ENCODE assay signal across 29 cellular contexts in the genomic region with DNA sequence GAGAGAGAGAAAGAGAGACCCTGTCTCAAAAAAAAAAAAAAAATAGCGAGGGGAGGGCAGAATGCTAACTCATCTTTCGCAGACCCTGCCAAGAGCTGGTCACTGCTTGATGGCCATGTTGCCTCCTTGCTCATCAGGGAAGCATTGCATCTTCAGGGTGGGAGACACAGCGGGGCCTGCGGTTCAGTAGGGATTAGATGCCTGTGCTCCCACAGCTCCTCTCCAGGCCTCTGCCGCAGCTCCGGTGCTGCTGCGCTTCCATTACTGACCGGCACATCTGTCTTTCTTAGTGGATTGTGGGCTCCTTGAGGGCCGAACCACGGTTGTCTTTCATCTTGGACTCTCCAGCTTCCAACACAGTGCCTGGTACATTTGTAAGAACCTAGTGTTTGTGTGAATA.
"Had no signal": no experiment of that assay in that cellular context is flagged by ENCODE, and none has a peak within 500 bp of the region (broad histone marks: within the 10 kb centered on the region; RNA-seq: fewer than 3 reads in every experiment).

No MANE protein-coding gene starts in this region.

- H3K27me3 ChIP-seq: neutrophil, ovary, right lobe of liver, sigmoid colon, stomach, thyroid gland, transverse colon, upper lobe of right lung, uterus had no signal

- H3K4me1 ChIP-seq: parathyroid adenoma, psoas muscle, right lobe of liver, sigmoid colon, stomach, thyroid gland, transverse colon, upper lobe of right lung, uterus had no signal

- H3K9me3 ChIP-seq: neutrophil, ovary, psoas muscle, right lobe of liver, sigmoid colon, stomach, thoracic aorta, thyroid gland, transverse colon, upper lobe of right lung, uterus had no signal

- H3K27me3 Mint-ChIP-seq: stimulated activated naive CD8-positive, alpha-beta T cell treated with anti-CD3 and anti-CD28 coated beads, Interleukin-15, Interleukin-2, amounts not matched to agents 100 ng/mL and 50 ng/mL, for 24 hours had no signal

- DNase-seq: naive thymus-derived CD4-positive, alpha-beta T cell; natural killer cell; nucleus accumbens; ovary; posterior cingulate gyrus; psoas muscle; right cardiac atrium; right lobe of liver; sigmoid colon; small intestine; stimulated activated CD4-positive, alpha-beta T cell treated with anti-CD3 and anti-CD28 coated beads, Interleukin-15, amount 100 ng/mL, for 24 hours; stimulated activated CD4-positive, alpha-beta T cell treated with anti-CD3 and anti-CD28 coated beads, Interleukin-2, amount 100 ng/mL, for 24 hours; stimulated activated CD4-positive, alpha-beta T cell treated with anti-CD3 and anti-CD28 coated beads, Interleukin-2, amount 100 ng/mL, for 48 hours; stimulated activated CD4-positive, alpha-beta T cell treated with anti-CD3 and anti-CD28 coated beads, Interleukin-4, amount 100 ng/mL, for 24 hours; stimulated activated naive B cell treated with anti-CD40 and anti-IgM and Interleukin-4, amounts not matched to agents 10 μg/mL and 1 μg/mL and 100 μg/mL, for 72 hours; stimulated activated naive CD4-positive, alpha-beta T cell treated with Interleukin-2 at 50 U/mL for 16 hours; stomach; thyroid gland; transverse colon; upper lobe of right lung; uterus had no signal

- H3K4me3 Mint-ChIP-seq: naive thymus-derived CD4-positive, alpha-beta T cell; natural killer cell; nephron; stimulated activated effector memory CD8-positive, alpha-beta T cell treated with anti-CD3 and anti-CD28 coated beads, Interleukin-12 subunit alpha, Interleukin-12 subunit beta, amount 100 ng/mL, for 72 hours; stimulated activated naive B cell treated with anti-CD40 and anti-IgM and Interleukin-4, amounts not matched to agents 10 μg/mL and 1 μg/mL and 100 μg/mL, for 72 hours; stimulated activated naive CD8-positive, alpha-beta T cell treated with anti-CD3 and anti-CD28 coated beads, Interleukin-15, Interleukin-2, amounts not matched to agents 100 ng/mL and 50 ng/mL, for 24 hours; type B pancreatic cell had no signal

- H3K4me1 Mint-ChIP-seq: natural killer cell; nephron; stimulated activated effector memory CD8-positive, alpha-beta T cell treated with anti-CD3 and anti-CD28 coated beads, Interleukin-12 subunit alpha, Interleukin-12 subunit beta, amount 100 ng/mL, for 72 hours; stimulated activated naive B cell treated with anti-CD40 and anti-IgM and Interleukin-4, amounts not matched to agents 10 μg/mL and 1 μg/mL and 100 μg/mL, for 72 hours had no signal

- H3K27ac Mint-ChIP-seq: naive thymus-derived CD4-positive, alpha-beta T cell; natural killer cell; progenitor cell of endocrine pancreas; stimulated activated effector memory CD8-positive, alpha-beta T cell treated with anti-CD3 and anti-CD28 coated beads, Interleukin-12 subunit alpha, Interleukin-12 subunit beta, amount 100 ng/mL, for 72 hours; stimulated activated naive B cell treated with anti-CD40 and anti-IgM and Interleukin-4, amounts not matched to agents 10 μg/mL and 1 μg/mL and 100 μg/mL, for 72 hours; stimulated activated naive CD8-positive, alpha-beta T cell treated with anti-CD3 and anti-CD28 coated beads, Interleukin-15, Interleukin-2, amounts not matched to agents 100 ng/mL and 50 ng/mL, for 24 hours; type B pancreatic cell had no signal

- H3K9ac ChIP-seq: parathyroid adenoma had no signal

- H3K27ac ChIP-seq: neutrophil, ovary, parathyroid adenoma, psoas muscle, right lobe of liver, sigmoid colon, stomach, thoracic aorta, thyroid gland, transverse colon, upper lobe of right lung, uterus had no signal

- H3K36me3 Mint-ChIP-seq: naive thymus-derived CD4-positive, alpha-beta T cell; natural killer cell; stimulated activated effector memory CD8-positive, alpha-beta T cell treated with anti-CD3 and anti-CD28 coated beads, Interleukin-12 subunit alpha, Interleukin-12 subunit beta, amount 100 ng/mL, for 72 hours; stimulated activated naive B cell treated with anti-CD40 and anti-IgM and Interleukin-4, amounts not matched to agents 10 μg/mL and 1 μg/mL and 100 μg/mL, for 72 hours; type B pancreatic cell had no signal

- FAIRE-seq: small intestine had no signal

- H3K79me2 ChIP-seq: parathyroid adenoma had no signal

- ATAC-seq: naive thymus-derived CD4-positive, alpha-beta T cell; natural killer cell; psoas muscle; right cardiac atrium; right lobe of liver; stimulated activated effector memory CD8-positive, alpha-beta T cell treated with anti-CD3 and anti-CD28 coated beads, Interleukin-12 subunit alpha, Interleukin-12 subunit beta, amount 100 ng/mL, for 72 hours; stimulated activated naive B cell treated with anti-CD40 and anti-IgM and Interleukin-4, amounts not matched to agents 10 μg/mL and 1 μg/mL and 100 μg/mL, for 72 hours; upper lobe of right lung had no signal

- H3K9me3 Mint-ChIP-seq: naive thymus-derived CD4-positive, alpha-beta T cell; natural killer cell; nephron; stimulated activated effector memory CD8-positive, alpha-beta T cell treated with anti-CD3 and anti-CD28 coated beads, Interleukin-12 subunit alpha, Interleukin-12 subunit beta, amount 100 ng/mL, for 72 hours; stimulated activated naive B cell treated with anti-CD40 and anti-IgM and Interleukin-4, amounts not matched to agents 10 μg/mL and 1 μg/mL and 100 μg/mL, for 72 hours; stimulated activated naive CD8-positive, alpha-beta T cell treated with anti-CD3 and anti-CD28 coated beads, Interleukin-15, Interleukin-2, amounts not matched to agents 100 ng/mL and 50 ng/mL, for 24 hours; type B pancreatic cell had no signal

- H3K4me3 ChIP-seq: ovary, psoas muscle, right lobe of liver, sigmoid colon, stomach, thoracic aorta, thyroid gland, transverse colon, upper lobe of right lung, uterus had no signal

- H2AFZ ChIP-seq: parathyroid adenoma had no signal

- H3K36me3 ChIP-seq: neutrophil, ovary, right lobe of liver, sigmoid colon, stomach, thoracic aorta, thyroid gland, transverse colon, upper lobe of right lung, uterus had no signal
